1 cellular context compared by ENCODE assay signal in the genomic region with DNA sequence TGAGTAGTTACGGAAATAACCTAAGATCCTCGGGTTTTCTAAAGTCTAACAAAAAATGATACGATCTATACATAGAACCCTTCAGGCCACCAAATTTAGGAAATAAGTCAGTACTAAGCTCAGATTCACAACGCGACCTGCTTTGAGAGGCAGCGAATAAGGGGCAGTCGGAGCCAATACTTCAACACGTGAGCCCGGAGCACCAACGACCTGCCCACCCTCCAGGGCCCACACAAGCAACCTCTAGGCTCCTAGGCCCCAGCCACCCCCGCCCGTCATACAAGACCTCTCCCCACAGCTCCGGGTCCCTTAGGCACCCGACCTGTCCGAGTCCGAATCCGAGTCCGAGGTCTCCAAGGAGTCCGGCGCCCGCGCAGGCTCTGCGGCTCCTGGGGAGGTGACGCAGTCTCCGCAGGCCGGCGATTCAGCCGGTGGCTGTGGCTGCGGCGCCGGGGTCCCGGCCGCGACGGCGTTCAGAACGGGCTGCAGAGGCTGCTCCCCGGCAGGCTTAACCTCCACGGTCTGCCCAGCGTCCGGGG.
TF ChIP-seq lines count a peak whose summit lies in the region.

No MANE protein-coding gene starts in this region.

TF ChIP-seq in HepG2, 621 proteins besides CTCF, POLR2A, EP300 and RAD21 (continued from another document):
- TF ChIP-seq, protein P1, sequence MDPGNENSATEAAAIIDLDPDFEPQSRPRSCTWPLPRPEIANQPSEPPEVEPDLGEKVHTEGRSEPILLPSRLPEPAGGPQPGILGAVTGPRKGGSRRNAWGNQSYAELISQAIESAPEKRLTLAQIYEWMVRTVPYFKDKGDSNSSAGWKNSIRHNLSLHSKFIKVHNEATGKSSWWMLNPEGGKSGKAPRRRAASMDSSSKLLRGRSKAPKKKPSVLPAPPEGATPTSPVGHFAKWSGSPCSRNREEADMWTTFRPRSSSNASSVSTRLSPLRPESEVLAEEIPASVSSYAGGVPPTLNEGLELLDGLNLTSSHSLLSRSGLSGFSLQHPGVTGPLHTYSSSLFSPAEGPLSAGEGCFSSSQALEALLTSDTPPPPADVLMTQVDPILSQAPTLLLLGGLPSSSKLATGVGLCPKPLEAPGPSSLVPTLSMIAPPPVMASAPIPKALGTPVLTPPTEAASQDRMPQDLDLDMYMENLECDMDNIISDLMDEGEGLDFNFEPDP (CRISPR knock-in tag; conservative IDR thresholded peaks at IDR 0.05): no peak
- no peak for TF ChIP-seq ZKSCAN1 (IDR thresholded peaks at IDR 0.05; ENCODE audit: low read length)
